In the genomic region with DNA sequence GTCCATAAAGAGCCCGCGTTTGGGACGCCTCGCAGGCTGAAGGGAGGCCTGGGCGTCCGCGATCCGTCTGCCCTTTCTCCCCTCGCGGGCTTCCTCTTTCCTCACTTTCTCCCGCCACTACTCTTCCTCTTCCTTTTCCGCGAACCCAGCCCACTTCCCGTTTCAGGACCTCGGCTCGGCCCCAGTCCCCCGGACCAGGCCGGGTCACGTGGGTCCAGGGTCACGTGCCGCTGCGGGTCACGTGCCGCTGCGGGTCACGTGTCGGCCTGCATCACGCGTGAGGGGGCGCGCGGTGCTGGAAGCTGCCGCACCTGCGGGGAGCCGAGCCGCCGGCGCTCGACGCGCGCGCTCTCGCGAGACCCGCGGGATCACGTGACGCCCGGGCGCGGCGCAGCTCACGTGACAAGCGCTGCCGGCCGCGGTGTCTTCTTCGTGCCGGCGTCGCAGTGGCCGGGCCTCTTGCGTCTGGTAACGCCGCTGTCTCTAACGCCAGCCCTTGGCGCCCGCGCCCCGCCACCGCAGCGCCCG, we compare ENCODE assay signal across 8 cellular contexts. TPM values are rescaled to one million over a fixed set of nuclear protein-coding genes. Genes with fewer than 3 reads are reported as not detected.
A peak's percentile ranks its signal among the peaks of the same experiment; 100 is the strongest.
DNase-seq lines count a peak whose midpoint lies in the region; ATAC-seq and TF ChIP-seq lines count a peak whose summit lies in the region.

A gene with protein sequence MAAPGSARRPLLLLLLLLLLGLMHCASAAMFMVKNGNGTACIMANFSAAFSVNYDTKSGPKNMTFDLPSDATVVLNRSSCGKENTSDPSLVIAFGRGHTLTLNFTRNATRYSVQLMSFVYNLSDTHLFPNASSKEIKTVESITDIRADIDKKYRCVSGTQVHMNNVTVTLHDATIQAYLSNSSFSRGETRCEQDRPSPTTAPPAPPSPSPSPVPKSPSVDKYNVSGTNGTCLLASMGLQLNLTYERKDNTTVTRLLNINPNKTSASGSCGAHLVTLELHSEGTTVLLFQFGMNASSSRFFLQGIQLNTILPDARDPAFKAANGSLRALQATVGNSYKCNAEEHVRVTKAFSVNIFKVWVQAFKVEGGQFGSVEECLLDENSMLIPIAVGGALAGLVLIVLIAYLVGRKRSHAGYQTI (plus strand): TSS at position 398 of the 528 bp plus-strand sequence. CDS start 196 bp downstream, outside the sequence.

- H3K79me2 ChIP-seq in SU-DHL-6 (ENCODE audit: insufficient read depth, low read length) = peaks cover 45% of the 10 kb centered on the region

- no peaks in the 10 kb centered on the region; the same call in 1 of the 2 replicates for H4K20me1 ChIP-seq in SU-DHL-6 (ENCODE audit: low read depth, low read length)

- no peak for TF ChIP-seq CTCF in GM12865 (IDR thresholded peaks at IDR 0.05; ENCODE audit: insufficient read depth, low read depth, low read length, missing control alignments)
- no peak for TF ChIP-seq CTCF in SU-DHL-6 (IDR thresholded peaks at IDR 0.05; ENCODE audit: insufficient read depth, low read length, poor library complexity, severe bottlenecking)
- TF ChIP-seq CTCF in osteocyte (IDR thresholded peaks at IDR 0.05) = no peak
- TF ChIP-seq CTCF in thoracic aorta (IDR thresholded peaks at IDR 0.05) = no peak

- peaks cover 11% of the 10 kb centered on the region; the same call in 1 of the 2 replicates for H3F3A ChIP-seq in SU-DHL-6 (ENCODE audit: insufficient read depth)

- intact Hi-C loops in head of caudate nucleus (cut with DNase I) = loop anchor here (5.0 kb wide), 1 partner anchor 90 kb away; a partner anchor contains a TSS

- peak within 1 kb of the TSS; percentile 99 for H3K4me2 ChIP-seq in SU-DHL-6 (ENCODE audit: low read depth, low read length, poor library complexity, severe bottlenecking)

- peak within 1 kb of the TSS; percentile 96 for H3K4me3 Mint-ChIP-seq in activated naive CD8-positive, alpha-beta T cell treated with anti-CD3 and anti-CD28 coated beads, Interleukin-2, amount 10 ng/mL, durations not matched to agents 7 days and 5 days
- H3K4me3 Mint-ChIP-seq in osteocyte (ENCODE audit: unreplicated experiment) = peak within 1 kb of the TSS; percentile 97

- H3K27ac Mint-ChIP-seq in activated naive CD8-positive, alpha-beta T cell treated with anti-CD3 and anti-CD28 coated beads, Interleukin-2, amount 10 ng/mL, durations not matched to agents 7 days and 5 days = peak within 1 kb of the TSS; percentile 100
- H3K27ac Mint-ChIP-seq in osteocyte (ENCODE audit: unreplicated experiment) = peak within 1 kb of the TSS; percentile 97

- H3K9me3 Mint-ChIP-seq in activated naive CD8-positive, alpha-beta T cell treated with anti-CD3 and anti-CD28 coated beads, Interleukin-2, amount 10 ng/mL, durations not matched to agents 7 days and 5 days = peaks cover 2% of the 10 kb centered on the region
- no peaks in the 10 kb centered on the region for H3K9me3 Mint-ChIP-seq in osteocyte (ENCODE audit: unreplicated experiment)

- H3K9me3 ChIP-seq in SU-DHL-6 (ENCODE audit: insufficient read depth, low read length) (no peaks in the 10 kb centered on the region), thoracic aorta (no peaks in the 10 kb centered on the region)

- peaks cover 14 to 27% of the 10 kb centered on the region in 2 donors for H3K4me1 ChIP-seq in thoracic aorta (ENCODE audit: control insufficient read depth in 1 of 2, low read depth in 2 of 2)

- DNase-seq in GM12865 (ENCODE audit: low read depth) (peak; percentile 100), NCI-H1417 (lab: John Stamatoyannopoulos, UW) (peak; percentile 99 to 100 (median 100)), head of caudate nucleus (peak; percentile 79 to 98 (median 94)), osteocyte (ENCODE audit: extremely low spot score, unreplicated experiment) (peak; percentile 100), thoracic aorta (ENCODE audit: low spot score) (peak; percentile 90)
- peak; percentile 100 for DNase-seq in activated naive CD8-positive, alpha-beta T cell treated with anti-CD3 and anti-CD28 coated beads, Interleukin-2, amount 10 ng/mL, durations not matched to agents 7 days and 5 days

- peaks cover 24% of the 10 kb centered on the region for H3K27me3 Mint-ChIP-seq in activated naive CD8-positive, alpha-beta T cell treated with anti-CD3 and anti-CD28 coated beads, Interleukin-2, amount 10 ng/mL, durations not matched to agents 7 days and 5 days
- H3K27me3 Mint-ChIP-seq in osteocyte (ENCODE audit: unreplicated experiment) = peaks cover 2% of the 10 kb centered on the region

- H3K36me3 ChIP-seq in SU-DHL-6 (ENCODE audit: low read length) (no peaks in the 10 kb centered on the region), thoracic aorta (no peaks in the 10 kb centered on the region)

- H3K27ac ChIP-seq in SU-DHL-6 (ENCODE audit: low read depth, low read length) = peak within 1 kb of the TSS; percentile 33
- peak within 1 kb of the TSS; percentile 78 to 95 for H3K27ac ChIP-seq in thoracic aorta

- no peaks in the 10 kb centered on the region for H3K9me2 ChIP-seq in SU-DHL-6 (replicated peaks; ENCODE audit: insufficient read depth, low read length)

- peak within 1 kb of the TSS; percentile 92 for H3K4me3 ChIP-seq in GM12865 (ENCODE audit: low read depth, low read length)
- peak within 1 kb of the TSS; percentile 98 for H3K4me3 ChIP-seq in SU-DHL-6 (ENCODE audit: insufficient read depth, low read length, poor library complexity, severe bottlenecking)
- H3K4me3 ChIP-seq in thoracic aorta = peak within 1 kb of the TSS; percentile 86

- ATAC-seq in HG02759 (IDR thresholded peaks at IDR 0.05; ENCODE audit: unreplicated experiment) (peak; percentile 86), thoracic aorta (ENCODE audit: insufficient number of reproducible peaks, low FRiP score, low read depth) (peak; percentile 83)
- ATAC-seq in activated naive CD8-positive, alpha-beta T cell treated with anti-CD3 and anti-CD28 coated beads, Interleukin-2, amount 10 ng/mL, durations not matched to agents 7 days and 5 days (ENCODE audit: low read depth) = peak; percentile 81

- peak within 1 kb of the TSS; percentile 93 for H3K9ac ChIP-seq in SU-DHL-6 (ENCODE audit: low read length)

- peak within 1 kb of the TSS; percentile 75 for H2AFZ ChIP-seq in SU-DHL-6 (ENCODE audit: low read depth, low read length, severe bottlenecking)

- H3K36me3 Mint-ChIP-seq in activated naive CD8-positive, alpha-beta T cell treated with anti-CD3 and anti-CD28 coated beads, Interleukin-2, amount 10 ng/mL, durations not matched to agents 7 days and 5 days = peaks cover 11% of the 10 kb centered on the region
- no peaks in the 10 kb centered on the region for H3K36me3 Mint-ChIP-seq in osteocyte (ENCODE audit: unreplicated experiment)

- H3K27me3 ChIP-seq in SU-DHL-6 (ENCODE audit: low read length) = no peaks in the 10 kb centered on the region
- no peaks in the 10 kb centered on the region for H3K27me3 ChIP-seq in thoracic aorta (replicated peaks; ENCODE audit: insufficient read depth)

- H3K4me1 Mint-ChIP-seq in activated naive CD8-positive, alpha-beta T cell treated with anti-CD3 and anti-CD28 coated beads, Interleukin-2, amount 10 ng/mL, durations not matched to agents 7 days and 5 days = peaks cover 31% of the 10 kb centered on the region
- H3K4me1 Mint-ChIP-seq in osteocyte (ENCODE audit: unreplicated experiment) = peaks cover 36% of the 10 kb centered on the region

- POLR2A ChIA-PET in activated naive CD8-positive, alpha-beta T cell treated with anti-CD3 and anti-CD28 coated beads, Interleukin-2, amount 10 ng/mL, durations not matched to agents 7 days and 5 days (lab: Charles Lee) = interaction anchor here (1.2 to 2.5 kb wide), 2 partner anchors 8 to 88 kb away, joined by 4 to 14 read pairs; a partner anchor contains a TSS

RNA-seq across cellular contexts. Expression of the gene that starts here (rescaled TPM):
- 10 to 100 TPM; 90.1 to 96.5 TPM for total RNA-seq in activated naive CD8-positive, alpha-beta T cell treated with anti-CD3 and anti-CD28 coated beads, Interleukin-2, amount 10 ng/mL, durations not matched to agents 7 days and 5 days
- 413 and 449 TPM in 2 replicates for total RNA-seq in osteocyte
- 100 to 1,000 TPM; 145 to 210 TPM for total RNA-seq in thoracic aorta

Comparison
In these comparisons a context has a peak if more than half of its experiments do, and no peak if none do; other contexts are left out.
1. Peak in every context shown above with its lines: DNase-seq, ATAC-seq, H3K4me3 ChIP-seq and H3K27ac ChIP-seq.